Comparison of ENCODE assay signal across 23 cellular contexts in genomic region chr3:128207953-128208352, GRCh38. TPM values are rescaled to one million over a fixed set of nuclear protein-coding genes. Genes with fewer than 3 reads are reported as not detected.
DNase-seq lines count a peak whose midpoint lies in the region; ATAC-seq and TF ChIP-seq lines count a peak whose summit lies in the region.
"Had no signal": no experiment of that assay in that cellular context is flagged by ENCODE, and none has a peak within 500 bp of the region (broad histone marks: within the 10 kb centered on the region; RNA-seq: fewer than 3 reads in every experiment).

No MANE protein-coding gene starts in this region.

- H2BK15ac ChIP-seq in mesendoderm (replicated peaks; ENCODE audit: low read depth) = no peak overlapping the region

- TF ChIP-seq CTCF in heart left ventricle (IDR thresholded peaks at IDR 0.05) (no peak), hepatocyte (IDR thresholded peaks at IDR 0.05; ENCODE audit: poor library complexity) (no peak), smooth muscle cell (IDR thresholded peaks at IDR 0.05; ENCODE audit: borderline replicate concordance, insufficient read depth, poor library complexity, severe bottlenecking) (no peak)

- H3K9ac ChIP-seq in smooth muscle cell (ENCODE audit: low read depth) (no peak overlapping the region), mesendoderm (ENCODE audit: low read length) (no peak overlapping the region)
- H3K9ac ChIP-seq: BLaER1 treated with 17β-estradiol and CSF1 and Interleukin-3, amounts not matched to agents 10 nM and 100 nM; GM23248 had no signal

- H2BK120ac ChIP-seq in mesendoderm (ENCODE audit: low read depth, low read length) = no peak overlapping the region

- H3K27ac ChIP-seq in heart left ventricle (peak overlapping the region in 4 of 12 donors; percentile 8 to 50 (median 25)), hepatocyte (peak overlapping the region; percentile 45), smooth muscle cell (ENCODE audit: low read depth) (peak overlapping the region; percentile 26), mesendoderm (ENCODE audit: low read depth, low read length) (no peak overlapping the region)
- H3K27ac ChIP-seq: BLaER1 treated with 17β-estradiol and CSF1 and Interleukin-3, amounts not matched to agents 10 nM and 100 nM; GM23248 had no signal

- TF ChIP-seq POLR2A in heart left ventricle (IDR thresholded peaks at IDR 0.05) = no peak

- H4K8ac ChIP-seq in mesendoderm (ENCODE audit: low read depth, low read length) = no peak overlapping the region

- DNase-seq in dermis blood vessel endothelial cell (peak; percentile 20), heart left ventricle (no peak), hepatocyte (ENCODE audit: low spot score) (no peak), smooth muscle cell (lab: John Stamatoyannopoulos, UW; ENCODE audit: unreplicated experiment) (no peak), SIG-M5 (lab: John Stamatoyannopoulos, UW) (no peak), mesendoderm (no peak), HPDE6-E6E7 (ENCODE audit: extremely low spot score) (no peak)
- DNase-seq: AML-193; CD4-positive, alpha-beta T cell; GM23248; HFFc6; IMR-90; KG1; MG63; NCI-H1105 treated with DMSO at 0.1 percent for 48 hours; NCI-H146; NCI-H1930; NCI-H2107; NCI-H524 treated with DMSO at 0.1 percent for 48 hours; NCI-H774; PC-3 had no signal

- no peak overlapping the region for H3K56ac ChIP-seq in mesendoderm (ENCODE audit: low read length)

- H3K9me2 ChIP-seq in hepatocyte (replicated peaks; ENCODE audit: insufficient read depth) = no peaks in the 10 kb centered on the region

- no peak overlapping the region for H2AFZ ChIP-seq in hepatocyte
- no peak overlapping the region for H2AFZ ChIP-seq in smooth muscle cell (ENCODE audit: low read depth)
- H2AFZ ChIP-seq: GM23248 had no signal

- intact Hi-C loops in heart left ventricle (cut with DNase I) = no loop called here

- H3K27me3 ChIP-seq in heart left ventricle = no peaks in the 10 kb centered on the region
- H3K27me3 ChIP-seq in hepatocyte = no peaks in the 10 kb centered on the region
- no peaks in the 10 kb centered on the region for H3K27me3 ChIP-seq in smooth muscle cell (ENCODE audit: low read depth)
- H3K27me3 ChIP-seq in mesendoderm (ENCODE audit: insufficient read depth, low read length, poor library complexity) = no peaks in the 10 kb centered on the region
- H3K27me3 ChIP-seq: BLaER1 treated with 17β-estradiol and CSF1 and Interleukin-3, amounts not matched to agents 10 nM and 100 nM; MG63 had no signal

- no peaks in the 10 kb centered on the region for H3K79me2 ChIP-seq in hepatocyte
- no peaks in the 10 kb centered on the region for H3K79me2 ChIP-seq in smooth muscle cell (ENCODE audit: low read depth)
- H3K79me2 ChIP-seq in mesendoderm (ENCODE audit: control insufficient read depth, insufficient read depth, low read length) = no peaks in the 10 kb centered on the region

- H3K4me2 ChIP-seq in hepatocyte (peak overlapping the region; percentile 41), smooth muscle cell (peak overlapping the region; percentile 27), mesendoderm (ENCODE audit: low read length) (no peak overlapping the region)
- H3K4me2 ChIP-seq: BLaER1 treated with 17β-estradiol and CSF1 and Interleukin-3, amounts not matched to agents 10 nM and 100 nM had no signal

- no peaks in the 10 kb centered on the region for H3K79me1 ChIP-seq in mesendoderm (ENCODE audit: low read length)

- H3K4ac ChIP-seq in mesendoderm (ENCODE audit: low read depth, low read length) = no peak overlapping the region

- no peaks in the 10 kb centered on the region for H4K20me1 ChIP-seq in hepatocyte (ENCODE audit: insufficient read depth, poor library complexity, severe bottlenecking)
- peaks cover 9% of the 10 kb centered on the region for H4K20me1 ChIP-seq in smooth muscle cell (ENCODE audit: low read depth)

- H3K4me1 ChIP-seq in heart left ventricle (peaks cover 0 to 43% (median 7%) of the 10 kb centered on the region in 12 donors), hepatocyte (ENCODE audit: insufficient read depth) (peaks cover 24% of the 10 kb centered on the region), smooth muscle cell (ENCODE audit: low read depth) (peaks cover 3% of the 10 kb centered on the region), mesendoderm (ENCODE audit: control insufficient read depth, low read depth, low read length) (peaks cover 9% of the 10 kb centered on the region)
- H3K4me1 ChIP-seq: BLaER1 treated with 17β-estradiol and CSF1 and Interleukin-3, amounts not matched to agents 10 nM and 100 nM; HAP-1 had no signal

- H4K5ac ChIP-seq in mesendoderm (ENCODE audit: low read length) = no peak overlapping the region

- H3K9me3 ChIP-seq in heart left ventricle = no peaks in the 10 kb centered on the region
- no peaks in the 10 kb centered on the region for H3K9me3 ChIP-seq in hepatocyte (ENCODE audit: low read depth)
- no peaks in the 10 kb centered on the region for H3K9me3 ChIP-seq in smooth muscle cell (replicated peaks; ENCODE audit: low read depth)
- H3K9me3 ChIP-seq: BLaER1 treated with 17β-estradiol and CSF1 and Interleukin-3, amounts not matched to agents 10 nM and 100 nM; HAP-1; MG63 had no signal

- H3K18ac ChIP-seq in mesendoderm (ENCODE audit: low read length) = no peak overlapping the region

- H2BK5ac ChIP-seq in mesendoderm (ENCODE audit: low read length) = no peak overlapping the region

- peak in 3 of 4 donors; percentile 67 to 83 (median 77) for ATAC-seq in heart left ventricle
- ATAC-seq: PC-3 had no signal

- peak overlapping the region in 4 of 12 donors; percentile 17 to 31 (median 26) for H3K4me3 ChIP-seq in heart left ventricle
- no peak overlapping the region for H3K4me3 ChIP-seq in hepatocyte
- no peak overlapping the region for H3K4me3 ChIP-seq in smooth muscle cell
- no peak overlapping the region for H3K4me3 ChIP-seq in mesendoderm (ENCODE audit: low read length)
- H3K4me3 ChIP-seq: BLaER1 treated with 17β-estradiol and CSF1 and Interleukin-3, amounts not matched to agents 10 nM and 100 nM; GM23248; HAP-1; MG63 had no signal

- no peak overlapping the region for H3K23ac ChIP-seq in mesendoderm (ENCODE audit: low read length)

- H3K36me3 ChIP-seq in heart left ventricle (no peaks in the 10 kb centered on the region), hepatocyte (replicated peaks; ENCODE audit: insufficient read depth, low read depth) (no peaks in the 10 kb centered on the region), smooth muscle cell (ENCODE audit: low read depth) (no peaks in the 10 kb centered on the region), mesendoderm (ENCODE audit: control insufficient read depth, insufficient read depth, low read length) (no peaks in the 10 kb centered on the region)
- H3K36me3 ChIP-seq: HAP-1, MG63 had no signal

- WGBS in heart left ventricle, 4 donors = 64 to 76% (median 69%) methylated on average over 7 of the region's 7 CpGs
- 81% methylated on average over 7 of the region's 7 CpGs for WGBS in hepatocyte (ENCODE audit: low lambda C conversion rate, missing lambda C conversion rate)
- 57% methylated on average over 7 of the region's 7 CpGs for WGBS in smooth muscle cell (ENCODE audit: low lambda C conversion rate)
- no CpG with 5 or more reads among the region's 7 CpGs for WGBS in mesendoderm (ENCODE audit: extremely low coverage, insufficient coverage, low lambda C conversion rate)

- no peak overlapping the region for H2AK5ac ChIP-seq in mesendoderm (ENCODE audit: low read length)

- no peaks in the 10 kb centered on the region for H3F3A ChIP-seq in smooth muscle cell (ENCODE audit: low read depth)

RNA-seq across cellular contexts. Expression of gene EEFSEC, which starts 54.7 kb away (rescaled TPM):
- total RNA-seq in dermis blood vessel endothelial cell (2.2 and 4.5 TPM in 2 replicates), heart left ventricle (10 to 100 TPM; 17.8 to 48.0 (median 23.7) TPM), hepatocyte (9.2 and 9.8 TPM in 2 replicates), smooth muscle cell (11.4 and 12.4 TPM in 2 replicates)
- polyA plus RNA-seq in heart left ventricle (10 to 100 TPM; 17.5 to 19.4 TPM), hepatocyte (16.4 and 17.5 TPM in 2 replicates), smooth muscle cell (17.1 and 24.7 TPM in 2 replicates)
- 8.1 TPM for polyA plus RNA-seq in mesendoderm (2013, experiment 1 of 2)
- 8.9 TPM for polyA plus RNA-seq in mesendoderm (2013, experiment 2 of 2)
